In genomic region chr6:141677598-141678211, GRCh38 we compare ENCODE assay signal across 8 cellular contexts.
DNase-seq lines count a peak whose midpoint lies in the region; ATAC-seq and TF ChIP-seq lines count a peak whose summit lies in the region.

No MANE protein-coding gene starts in this region.

- TF ChIP-seq CTCF in ascending aorta (IDR thresholded peaks at IDR 0.05) (peak in 2 of 3 experiments; percentile 22 to 40), lower lobe of right lung (IDR thresholded peaks at IDR 0.05) (peak; percentile 39)

- H3K36me3 ChIP-seq in ascending aorta (no peaks in the 10 kb centered on the region), lower lobe of right lung (no peaks in the 10 kb centered on the region)

- DNase-seq in DMS 273 (lab: John Stamatoyannopoulos, UW; ENCODE audit: unreplicated experiment) (peak; percentile 69), MV-4-11 (lab: John Stamatoyannopoulos, UW) (peak; percentile 8), ascending aorta (ENCODE audit: low spot score in 2 of 2) (no peak), lower lobe of right lung (no peak), NCI-H128 (lab: John Stamatoyannopoulos, UW; ENCODE audit: unreplicated experiment) (no peak)

- H3K4me1 ChIP-seq in ascending aorta (no peaks in the 10 kb centered on the region), lower lobe of right lung (no peaks in the 10 kb centered on the region)

- peak; percentile 65 for ATAC-seq in GM21528 (IDR thresholded peaks at IDR 0.05; ENCODE audit: low FRiP score, unreplicated experiment)
- ATAC-seq in lower lobe of right lung, result no peak
- ATAC-seq in HG02642 (IDR thresholded peaks at IDR 0.05; ENCODE audit: poor library complexity, unreplicated experiment), result no peak
- no peak for ATAC-seq in HG03457 (IDR thresholded peaks at IDR 0.05; ENCODE audit: unreplicated experiment)

- H3K9me3 ChIP-seq in ascending aorta, result no peaks in the 10 kb centered on the region
- no peaks in the 10 kb centered on the region for H3K9me3 ChIP-seq in lower lobe of right lung

- H3K27ac ChIP-seq in ascending aorta (no peak overlapping the region), lower lobe of right lung (no peak overlapping the region)

- no peaks in the 10 kb centered on the region for H3K27me3 ChIP-seq in ascending aorta
- H3K27me3 ChIP-seq in lower lobe of right lung (ENCODE audit: low read depth), result no peaks in the 10 kb centered on the region

- H3K4me3 ChIP-seq in ascending aorta (no peak overlapping the region), lower lobe of right lung (no peak overlapping the region)

- intact Hi-C loops in ascending aorta (cut with DNase I) (no loop called here), lower lobe of right lung (cut with DNase I) (no loop called here)

Comparison
In these comparisons a context has a peak if more than half of its experiments do, and no peak if none do; other contexts are left out.
1. DNase-seq: peak in DMS 273 (single experiment) and MV-4-11 (single experiment); none in ascending aorta (0 of 2), lower lobe of right lung (single experiment) and NCI-H128 (single experiment).